ENCODE assay signal across 8 cellular contexts in genomic region chr7:100435401-100436304, GRCh38. TPM values are rescaled to one million over a fixed set of nuclear protein-coding genes. Genes with fewer than 3 reads are reported as not detected.
A peak's percentile ranks its signal among the peaks of the same experiment; 100 is the strongest.
DNase-seq lines count a peak whose midpoint lies in the region; ATAC-seq and TF ChIP-seq lines count a peak whose summit lies in the region.

No MANE protein-coding gene starts in this region.

- DNase-seq in CD8-positive, alpha-beta memory T cell: peak; percentile 33 to 68 (median 46)
- DNase-seq in T-helper 22 cell (ENCODE audit: low read depth) (peak; percentile 27), cardiac fibroblast (ENCODE audit: low read depth in 2 of 2) (peak; percentile 33), SHP77 (lab: John Stamatoyannopoulos, UW) (no peak)
- DNase-seq in stimulated activated CD4-positive, alpha-beta T cell treated with anti-CD3 and anti-CD28 coated beads, Interleukin-4, amount 100 ng/mL, for 24 hours: peak; percentile 46

- peaks cover 37% of the 10 kb centered on the region for H3K4me1 ChIP-seq in CD8-positive, alpha-beta memory T cell (ENCODE audit: insufficient read depth, low read length)

- H3K9me3 Mint-ChIP-seq in CD8-positive, alpha-beta memory T cell: peaks cover 0 to 3% (median 0%) of the 10 kb centered on the region in 5 donors

- peaks cover 15% of the 10 kb centered on the region for H3K36me3 ChIP-seq in CD8-positive, alpha-beta memory T cell (ENCODE audit: insufficient read depth, low read length)

- H3K27ac ChIP-seq in CD8-positive, alpha-beta memory T cell (ENCODE audit: low read depth, low read length): peak overlapping the region; percentile 89
- H3K27ac ChIP-seq in layer of hippocampus (ENCODE audit: low read depth, low read length): peak overlapping the region; percentile 97

- no peaks in the 10 kb centered on the region for H3K9me3 ChIP-seq in CD8-positive, alpha-beta memory T cell (ENCODE audit: low read length)

- peaks cover 36 to 54% (median 38%) of the 10 kb centered on the region in 3 donors for H3K4me1 Mint-ChIP-seq in CD8-positive, alpha-beta memory T cell

- H3K36me3 Mint-ChIP-seq in CD8-positive, alpha-beta memory T cell: peaks cover 0 to 49% (median 9%) of the 10 kb centered on the region in 3 donors

- peak overlapping the region; percentile 89 to 99 (median 95) for H3K4me3 Mint-ChIP-seq in CD8-positive, alpha-beta memory T cell

- POLR2A ChIA-PET in CD8-positive, alpha-beta memory T cell (lab: Charles Lee): interaction anchor here (0.5 to 1.8 kb wide), 10 partner anchors 7 to 416 kb away, joined by 3 to 14 read pairs (median 4); partner anchors contain the start of genes AP4M1, FBXO24, LRCH4 and MCM7

- no peak for TF ChIP-seq CTCF in cardiac fibroblast (IDR thresholded peaks at IDR 0.05; ENCODE audit: low read depth, low read length)

- peak overlapping the region; percentile 65 for H3K4me3 ChIP-seq in CD8-positive, alpha-beta memory T cell (ENCODE audit: low read length)
- peak overlapping the region; percentile 68 to 82 for H3K4me3 ChIP-seq in cardiac fibroblast (replicated peaks in 1 of 2; ENCODE audit: low read depth in 2 of 2, low read length in 2 of 2)

- no peaks in the 10 kb centered on the region for H3K27me3 Mint-ChIP-seq in CD8-positive, alpha-beta memory T cell

- no peaks in the 10 kb centered on the region for H3K27me3 ChIP-seq in CD8-positive, alpha-beta memory T cell (ENCODE audit: insufficient read depth, low read length, poor library complexity, severe bottlenecking)
- H3K27me3 ChIP-seq in layer of hippocampus (ENCODE audit: control insufficient read depth, insufficient read depth, low read length): no peaks in the 10 kb centered on the region

- ATAC-seq in GM19395 (IDR thresholded peaks at IDR 0.05; ENCODE audit: unreplicated experiment) (peak; percentile 33), HG03457 (IDR thresholded peaks at IDR 0.05; ENCODE audit: unreplicated experiment) (peak; percentile 9)

- H3K27ac Mint-ChIP-seq in CD8-positive, alpha-beta memory T cell: peak overlapping the region; percentile 85 to 98 (median 96)

- CTCF ChIA-PET in CD8-positive, alpha-beta memory T cell (lab: Charles Lee): interaction anchor here (1.0 to 2.8 kb wide), 4 partner anchors 15 to 152 kb away, joined by 3 to 13 read pairs (median 3); no protein-coding TSS in a partner anchor

RNA-seq across cellular contexts. Expression of gene PPP1R35, which starts 0.6 kb away (rescaled TPM):
- total RNA-seq in CD8-positive, alpha-beta memory T cell: 10 to 100 TPM; 41.4 to 46.3 TPM
- 50.2 TPM for polyA plus RNA-seq in CD8-positive, alpha-beta memory T cell

RNA-seq across cellular contexts. Expression of gene MEPCE, which starts 6.0 kb away (rescaled TPM):
- 10 to 100 TPM; 75.9 to 78.8 TPM for total RNA-seq in CD8-positive, alpha-beta memory T cell
- 13.6 TPM for polyA plus RNA-seq in CD8-positive, alpha-beta memory T cell

RNA-seq across cellular contexts. Expression of gene ZCWPW1, which starts 7.2 kb away (rescaled TPM):
- total RNA-seq in CD8-positive, alpha-beta memory T cell: 1 to 10 TPM; 4.3 to 5.0 TPM
- polyA plus RNA-seq in CD8-positive, alpha-beta memory T cell: 6.5 TPM

RNA-seq across cellular contexts. Expression of gene SPACDR, which starts 28.4 kb away (rescaled TPM):
- total RNA-seq in CD8-positive, alpha-beta memory T cell: 1 to 10 TPM in 1 of 2 experiments, under 1 TPM in 1; 1.00 to 1.7 TPM
- 0.56 TPM for polyA plus RNA-seq in CD8-positive, alpha-beta memory T cell

RNA-seq across cellular contexts. Expression of gene TSC22D4, which starts 43.4 kb away (rescaled TPM):
- 10 to 100 TPM; 96.2 to 99.1 TPM for total RNA-seq in CD8-positive, alpha-beta memory T cell
- 40.5 TPM for polyA plus RNA-seq in CD8-positive, alpha-beta memory T cell

Comparison
In these comparisons a context has a peak if more than half of its experiments do, and no peak if none do; other contexts are left out.
1. DNase-seq: peak in CD8-positive, alpha-beta memory T cell (5 of 5), T-helper 22 cell (single experiment), cardiac fibroblast (2 of 2) and stimulated activated CD4-positive, alpha-beta T cell treated with anti-CD3 and anti-CD28 coated beads, Interleukin-4, amount 100 ng/mL, for 24 hours (single experiment); none in SHP77 (0 of 2).